Comparison of ENCODE assay signal across 8 cellular contexts in the genomic region with DNA sequence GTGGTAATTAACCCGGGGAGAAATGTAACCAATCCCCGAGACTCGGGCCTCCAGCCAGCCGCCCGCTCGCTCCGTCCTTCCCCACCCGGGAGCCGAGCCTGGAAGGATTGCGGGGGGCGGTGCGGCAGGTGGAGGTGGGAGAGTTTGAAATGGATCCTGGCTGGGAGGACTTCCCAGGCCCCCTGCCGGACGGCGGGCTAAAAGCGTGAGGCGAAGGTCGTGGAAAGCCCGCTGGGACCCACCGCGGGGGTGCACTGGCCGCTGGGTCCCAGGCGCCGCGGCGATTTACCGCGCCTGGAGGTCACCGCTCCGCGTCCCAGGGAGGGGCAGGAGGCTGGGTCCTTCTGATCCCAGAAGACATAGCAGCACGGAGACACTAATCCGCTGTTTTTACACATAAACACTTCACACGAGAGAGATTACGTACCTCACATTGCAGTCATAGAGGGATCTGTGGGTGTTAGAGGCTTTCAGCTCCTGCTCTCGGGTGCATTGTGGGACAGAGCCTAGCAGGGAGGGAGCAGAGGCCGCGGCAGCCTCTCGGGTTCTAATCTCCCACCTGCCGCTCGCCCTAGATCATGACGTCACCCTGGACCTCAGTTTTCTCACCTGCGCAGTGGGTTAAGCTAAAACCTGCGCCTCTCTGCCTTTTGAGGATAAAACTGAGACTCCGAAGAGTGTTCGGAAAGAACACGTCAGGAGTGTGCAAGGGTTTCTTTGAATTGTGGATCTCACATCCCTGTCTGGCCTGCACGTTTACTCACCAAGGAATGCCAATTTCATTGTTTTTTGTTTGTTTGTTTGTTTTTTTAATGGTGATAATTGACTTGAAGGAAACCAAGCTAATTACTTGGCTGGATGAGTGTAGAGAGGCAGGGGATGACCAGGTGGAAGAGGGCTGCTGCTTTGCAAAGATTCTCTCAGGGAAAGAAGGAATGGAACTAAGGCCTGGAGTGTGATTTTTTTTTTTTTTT. TPM values are rescaled to one million over a fixed set of nuclear protein-coding genes. Genes with fewer than 3 reads are reported as not detected.
DNase-seq lines count a peak whose midpoint lies in the region; ATAC-seq and TF ChIP-seq lines count a peak whose summit lies in the region.

No MANE protein-coding gene starts in this region.

- TF ChIP-seq EP300 in transverse colon (IDR thresholded peaks at IDR 0.05; ENCODE audit: low read depth): no peak

- peaks cover 0 to 10% (median 6%) of the 10 kb centered on the region in 4 donors for H3K4me1 ChIP-seq in transverse colon

- peak; percentile 24 for TF ChIP-seq POLR2A in transverse colon (IDR thresholded peaks at IDR 0.05)

- H3K4me3 ChIP-seq in AG04449 (ENCODE audit: low read depth, low read length): peak overlapping the region; percentile 67
- H3K4me3 ChIP-seq in fibroblast of mammary gland (ENCODE audit: control insufficient read depth, low read depth, low read length): peak overlapping the region; percentile 58
- peak overlapping the region; percentile 36 to 60 (median 47) for H3K4me3 ChIP-seq in transverse colon

- TF ChIP-seq CTCF in AG04449 (IDR thresholded peaks at IDR 0.05; ENCODE audit: insufficient read depth, low read length, missing control alignments): peak; percentile 57
- peak; percentile 18 for TF ChIP-seq CTCF in fibroblast of mammary gland (conservative IDR thresholded peaks at IDR 0.05; ENCODE audit: control insufficient read depth, insufficient read depth, low read depth, low read length)
- TF ChIP-seq CTCF in neural crest cell (conservative IDR thresholded peaks at IDR 0.05): peak; percentile 68
- peak; percentile 23 to 76 (median 40) for TF ChIP-seq CTCF in transverse colon (IDR thresholded peaks at IDR 0.05)

- H3K27ac ChIP-seq in transverse colon: peak overlapping the region; percentile 90 to 93 (median 90)

- POLR2A ChIA-PET in AG04449 (lab: Yijun Ruan, JAX): no interaction called here

- peak overlapping the region; percentile 69 for H3K27ac Mint-ChIP-seq in neural crest cell (ENCODE audit: unreplicated experiment)

- H3K36me3 ChIP-seq in transverse colon: no peaks in the 10 kb centered on the region

- intact Hi-C loops in transverse colon (cut with DNase I; ENCODE audit: low total_unique reads): no loop called here

- no peaks in the 10 kb centered on the region for H3K9me3 ChIP-seq in transverse colon

- H3K4me3 Mint-ChIP-seq in neural crest cell: peak overlapping the region; percentile 89

- H3K9me3 Mint-ChIP-seq in neural crest cell: no peaks in the 10 kb centered on the region

- peaks cover 32% of the 10 kb centered on the region for H3K4me1 Mint-ChIP-seq in neural crest cell

- in situ Hi-C loops in transverse colon (cut with MboI; ENCODE audit: low pct_ligation_motif_present in 1 of 4, low pct_unique_long_range_greater_than_20kb in 1 of 4, low sequenced_read_pairs in 3 of 4): no loop called here

- peaks cover 4% of the 10 kb centered on the region for H3K27me3 Mint-ChIP-seq in neural crest cell (ENCODE audit: low read depth)

- peak; percentile 35 for ATAC-seq in GM18858 (IDR thresholded peaks at IDR 0.05; ENCODE audit: unreplicated experiment)
- peak; percentile 42 for ATAC-seq in HG03039 (IDR thresholded peaks at IDR 0.05; ENCODE audit: unreplicated experiment)

- H3K36me3 Mint-ChIP-seq in neural crest cell (ENCODE audit: low read depth): no peaks in the 10 kb centered on the region

- WGBS in transverse colon (ENCODE audit: low coverage in 1 of 2), 2 donors: 6 to 27% methylated on average over 5 to 48 of the region's 48 CpGs

- DNase-seq in AG04449 (ENCODE audit: low read depth, low spot score) (no peak), NCI-H510A (lab: John Stamatoyannopoulos, UW) (peak; percentile 77), activated T-cell treated with anti-CD3 and anti-CD28 coated beads for 48 hours (ENCODE audit: low read depth) (peak; percentile 60), fibroblast of mammary gland (ENCODE audit: low read depth) (peak; percentile 58), neural crest cell (ENCODE audit: low read depth, low spot score) (peak; percentile 16), transverse colon (peak; percentile 45)

- no peaks in the 10 kb centered on the region for H3K27me3 ChIP-seq in transverse colon

- CTCF ChIA-PET in AG04449 (lab: Yijun Ruan, JAX): interaction anchor here (0.7 to 9.3 kb wide), 5 partner anchors 12 to 199 kb away, joined by 4 to 68 read pairs (median 6); a partner anchor contains a TSS

RNA-seq across cellular contexts. Expression of a gene that starts 17.1 kb away (rescaled TPM):
- total RNA-seq in neural crest cell: 78.1 and 89.4 TPM in 2 replicates
- 10 to 100 TPM in 3 of 4 donors, 1 to 10 TPM in 1; 6.7 to 35.4 (median 29.4) TPM for total RNA-seq in transverse colon

RNA-seq across cellular contexts. Expression of a gene that starts 19.3 kb away (rescaled TPM):
- total RNA-seq in neural crest cell (not detected in 2 replicates), transverse colon (under 1 TPM in 1 of 4 donors, not detected in 3; 0.14 TPM)

RNA-seq across cellular contexts. Expression of a gene that starts 44.4 kb away (rescaled TPM):
- not detected in 2 replicates for total RNA-seq in neural crest cell
- total RNA-seq in transverse colon: not detected

RNA-seq across cellular contexts. Expression of a gene that starts 59.1 kb away (rescaled TPM):
- total RNA-seq in neural crest cell (0.07 TPM in 2 replicates), transverse colon (not detected)

Comparison
In these comparisons a context has a peak if more than half of its experiments do, and no peak if none do; other contexts are left out.
1. CTCF ChIP-seq: peak in every context shown above with its lines; median percentile 68 in neural crest cell; 57 in AG04449; 40 in transverse colon; 18 in fibroblast of mammary gland.